ENCODE assay signal across 8 cellular contexts in genomic region chr13:26221721-26222522, GRCh38. TPM values are rescaled to one million over a fixed set of nuclear protein-coding genes. Genes with fewer than 3 reads are reported as not detected.
DNase-seq lines count a peak whose midpoint lies in the region; ATAC-seq and TF ChIP-seq lines count a peak whose summit lies in the region.

TSS of gene RNF6 (minus strand) at chr13:26222314. CDS start at chr13:26219649, 2,665 bp downstream.

- 0% methylated on average over 1 to 13 of the region's 67 CpGs for WGBS in gastroesophageal sphincter (ENCODE audit: low coverage in 1 of 2), 2 donors

- H3K4me3 Mint-ChIP-seq in HFFc6 = peak within 1 kb of the TSS; percentile 98
- H3K4me3 Mint-ChIP-seq in activated naive CD4-positive, alpha-beta T cell treated with anti-CD3 and anti-CD28 coated beads, Interleukin-2, amount 10 ng/mL, durations not matched to agents 7 days and 5 days = peak within 1 kb of the TSS; percentile 93

- peaks cover 28% of the 10 kb centered on the region for H3K36me3 Mint-ChIP-seq in HFFc6 (ENCODE audit: low read depth)
- H3K36me3 Mint-ChIP-seq in activated naive CD4-positive, alpha-beta T cell treated with anti-CD3 and anti-CD28 coated beads, Interleukin-2, amount 10 ng/mL, durations not matched to agents 7 days and 5 days = peaks cover 29% of the 10 kb centered on the region

- H3K4me1 ChIP-seq in gastroesophageal sphincter (peaks cover 5 to 36% (median 8%) of the 10 kb centered on the region in 3 donors), neutrophil (ENCODE audit: control insufficient read depth in 1 of 2, insufficient read depth in 1 of 2, low read depth in 1 of 2, low read length in 1 of 2) (peaks cover 22 to 25% of the 10 kb centered on the region in 2 experiments)

- H3K27me3 ChIP-seq in gastroesophageal sphincter (no peaks in the 10 kb centered on the region), neutrophil (peaks cover 21% of the 10 kb centered on the region)

- TF ChIP-seq EP300 in gastroesophageal sphincter (IDR thresholded peaks at IDR 0.05) = no peak

- DNase-seq in GM04504 (ENCODE audit: low read depth) = peak; percentile 99
- DNase-seq in HFFc6 = peak; percentile 98
- DNase-seq in NB4 (ENCODE audit: low read depth) = peak; percentile 99
- DNase-seq in SK-N-MC (ENCODE audit: low read depth, low spot score) = peak; percentile 97
- peak; percentile 94 for DNase-seq in activated naive CD4-positive, alpha-beta T cell treated with anti-CD3 and anti-CD28 coated beads, Interleukin-2, amount 10 ng/mL, durations not matched to agents 7 days and 5 days
- peak; percentile 64 to 97 (median 88) for DNase-seq in substantia nigra (lab: John Stamatoyannopoulos, UW)

- CTCF ChIA-PET in activated naive CD4-positive, alpha-beta T cell treated with anti-CD3 and anti-CD28 coated beads, Interleukin-2, amount 10 ng/mL, durations not matched to agents 7 days and 5 days (lab: Charles Lee) = interaction anchor here (1.2 to 3.1 kb wide), 2 partner anchors 12 to 36 kb away, joined by 3 to 19 read pairs; no protein-coding TSS in a partner anchor

- TF ChIP-seq POLR2A in NB4 (IDR thresholded peaks at IDR 0.05; ENCODE audit: extremely low read depth, insufficient read length) (peak; percentile 85), gastroesophageal sphincter (IDR thresholded peaks at IDR 0.05) (peak; percentile 48 to 65)

- H3K36me3 ChIP-seq in SK-N-MC (ENCODE audit: insufficient read depth, low read length) (peaks cover 32% of the 10 kb centered on the region), gastroesophageal sphincter (peaks cover 16 to 29% of the 10 kb centered on the region in 2 donors), neutrophil (peaks cover 33% of the 10 kb centered on the region)

- H3K27me3 Mint-ChIP-seq in HFFc6 (ENCODE audit: insufficient read depth) = peaks cover 8% of the 10 kb centered on the region
- H3K27me3 Mint-ChIP-seq in activated naive CD4-positive, alpha-beta T cell treated with anti-CD3 and anti-CD28 coated beads, Interleukin-2, amount 10 ng/mL, durations not matched to agents 7 days and 5 days = peaks cover 9% of the 10 kb centered on the region

- peak within 1 kb of the TSS; percentile 99 for H3K27ac Mint-ChIP-seq in HFFc6
- peak within 1 kb of the TSS; percentile 100 for H3K27ac Mint-ChIP-seq in activated naive CD4-positive, alpha-beta T cell treated with anti-CD3 and anti-CD28 coated beads, Interleukin-2, amount 10 ng/mL, durations not matched to agents 7 days and 5 days

- H3K4me3 ChIP-seq in NB4 (ENCODE audit: low read depth, low read length) (peak within 1 kb of the TSS; percentile 86), SK-N-MC (peak within 1 kb of the TSS; percentile 90), gastroesophageal sphincter (peak within 1 kb of the TSS; percentile 86 to 99), neutrophil (ENCODE audit: low read depth in 1 of 2, low read length in 1 of 2) (peak within 1 kb of the TSS; percentile 88 to 100)

- peak; percentile 32; the same call in 1 of the 2 replicates for TF ChIP-seq CTCF in HFFc6 (IDR thresholded peaks at IDR 0.05)
- no peak for TF ChIP-seq CTCF in NB4 (IDR thresholded peaks at IDR 0.05; ENCODE audit: low read depth, low read length)
- peak in 1 of 4 experiments; percentile 40 for TF ChIP-seq CTCF in gastroesophageal sphincter (IDR thresholded peaks at IDR 0.05)
- TF ChIP-seq CTCF in neutrophil (IDR thresholded peaks at IDR 0.05) = no peak

- peaks cover 33% of the 10 kb centered on the region for H3K4me1 Mint-ChIP-seq in HFFc6 (ENCODE audit: low read depth)
- peaks cover 37% of the 10 kb centered on the region for H3K4me1 Mint-ChIP-seq in activated naive CD4-positive, alpha-beta T cell treated with anti-CD3 and anti-CD28 coated beads, Interleukin-2, amount 10 ng/mL, durations not matched to agents 7 days and 5 days

- H3K9ac ChIP-seq in SK-N-MC (ENCODE audit: insufficient read length) = peak within 1 kb of the TSS; percentile 97

- H3K27ac ChIP-seq in SK-N-MC (peak within 1 kb of the TSS; percentile 93), gastroesophageal sphincter (peak within 1 kb of the TSS; percentile 95 to 98 (median 98)), neutrophil (peak within 1 kb of the TSS; percentile 92), substantia nigra (ENCODE audit: low read depth, low read length, poor library complexity, severe bottlenecking) (peak within 1 kb of the TSS; percentile 97)

- no peaks in the 10 kb centered on the region for H3K9me3 ChIP-seq in SK-N-MC (ENCODE audit: low read depth, low read length)
- H3K9me3 ChIP-seq in gastroesophageal sphincter = no peaks in the 10 kb centered on the region
- no peaks in the 10 kb centered on the region for H3K9me3 ChIP-seq in neutrophil

- ATAC-seq in gastroesophageal sphincter = peak; percentile 99

- no peaks in the 10 kb centered on the region for H3K9me3 Mint-ChIP-seq in HFFc6
- no peaks in the 10 kb centered on the region for H3K9me3 Mint-ChIP-seq in activated naive CD4-positive, alpha-beta T cell treated with anti-CD3 and anti-CD28 coated beads, Interleukin-2, amount 10 ng/mL, durations not matched to agents 7 days and 5 days

RNA-seq across cellular contexts. Expression of gene RNF6, which starts in this region (rescaled TPM):
- total RNA-seq in HFFc6 (2021; fragmentation: NEBNext Ultra II Directional; extraction: Animal tissue kit (Norgen Biotek cat#: 25700)) = 10 to 100 TPM; 47.6 to 51.7 (median 48.5) TPM
- total RNA-seq in gastroesophageal sphincter = 10 to 100 TPM; 18.8 to 29.5 (median 23.2) TPM

Comparison
In these comparisons a context has a peak if more than half of its experiments do, and no peak if none do; other contexts are left out.
1. Peak in every context shown above with its lines: DNase-seq, ATAC-seq, H3K4me3 ChIP-seq and H3K27ac ChIP-seq.